Comparison of ENCODE assay signal across 24 cellular contexts in the genomic region with DNA sequence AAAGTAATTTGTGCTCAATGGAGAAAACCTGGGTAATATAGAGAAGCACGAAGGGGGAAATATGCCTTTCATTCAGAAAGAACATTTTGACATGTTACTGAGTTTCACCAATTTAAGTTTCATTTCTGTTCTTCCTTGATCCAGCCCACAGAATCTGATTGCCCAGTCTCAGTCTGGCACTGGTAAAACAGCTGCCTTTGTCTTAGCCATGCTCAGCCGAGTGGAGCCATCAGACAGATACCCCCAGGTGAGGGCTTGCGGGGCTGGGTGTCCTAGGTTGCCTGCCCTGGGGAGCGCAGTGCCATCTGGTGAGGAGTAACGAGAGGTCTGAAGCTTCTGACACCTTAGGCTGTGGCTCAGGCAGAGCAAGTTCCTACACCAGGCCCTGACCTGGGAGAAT. TPM values are rescaled to one million over a fixed set of nuclear protein-coding genes. Genes with fewer than 3 reads are reported as not detected.
A peak's percentile ranks its signal among the peaks of the same experiment; 100 is the strongest.
DNase-seq lines count a peak whose midpoint lies in the region; ATAC-seq, FAIRE-seq and TF ChIP-seq lines count a peak whose summit lies in the region.
"Had no signal": no experiment of that assay in that cellular context is flagged by ENCODE, and none has a peak within 500 bp of the region (broad histone marks: within the 10 kb centered on the region; RNA-seq: fewer than 3 reads in every experiment).

No MANE protein-coding gene starts in this region.

- no peak for TF ChIP-seq POLR2A in K562 (conservative IDR thresholded peaks at IDR 0.05)

- peaks cover 2% of the 10 kb centered on the region for H3K4me1 Mint-ChIP-seq in activated T-cell treated with anti-CD3 and anti-CD28 coated beads, Interleukin-2, amount 50 U/mL, for 24 hours (ENCODE audit: low read depth)
- H3K4me1 Mint-ChIP-seq in activated CD8-positive, alpha-beta T cell treated with anti-CD3 and anti-CD28 coated beads for 36 hours (ENCODE audit: low read depth) = no peaks in the 10 kb centered on the region
- H3K4me1 Mint-ChIP-seq: H9, IgD-negative memory B cell had no signal

- no peak for TF ChIP-seq RAD21 in K562 (CRISPR knock-in tag; conservative IDR thresholded peaks at IDR 0.05 in 1 of 2, IDR thresholded peaks at IDR 0.05 in 1 of 2)

- BruUV-seq in K562 (replicated peaks; lab: Mats Ljungman, UMichigan) = no TSS peak

- FAIRE-seq in K562 (lab: Jason Lieb, UNC) = no peak

- in situ Hi-C loops in K562 (cut with MboI) = no loop called here

- no peak for DNase-seq in activated T-cell treated with anti-CD3 and anti-CD28 coated beads, Interleukin-2, amount 50 U/mL, for 24 hours
- DNase-seq in activated T-cell treated with anti-CD3 and anti-CD28 coated beads, Interleukin-2, amount 50 U/mL, for 48 hours = no peak
- no peak for DNase-seq in K562 (ENCODE audit: extremely low read depth in 1 of 4, low spot score in 3 of 4)
- DNase-seq in activated CD8-positive, alpha-beta T cell treated with anti-CD3 and anti-CD28 coated beads for 36 hours = no peak
- no peak for DNase-seq in Ammon's horn (ENCODE audit: low spot score)
- DNase-seq: CD4-positive, alpha-beta memory T cell; DMS53; EL; H9; Kasumi-1; MG63; NCI-H1048; NCI-H1436 treated with DMSO at 0.1 percent for 48 hours; NCI-H2029; NCI-H446 treated with DMSO at 0.1 percent for 48 hours; NCI-H69; OCI-M1; SHP77 treated with DMSO at 0.1 percent for 48 hours had no signal

- no peak overlapping the region for H3K4me3 Mint-ChIP-seq in activated T-cell treated with anti-CD3 and anti-CD28 coated beads, Interleukin-2, amount 50 U/mL, for 24 hours
- H3K4me3 Mint-ChIP-seq in activated CD8-positive, alpha-beta T cell treated with anti-CD3 and anti-CD28 coated beads for 36 hours = no peak overlapping the region
- H3K4me3 Mint-ChIP-seq: CD4-positive, alpha-beta memory T cell; H9; IgD-negative memory B cell had no signal

- peaks cover 96% of the 10 kb centered on the region for H3K36me3 Mint-ChIP-seq in activated T-cell treated with anti-CD3 and anti-CD28 coated beads, Interleukin-2, amount 50 U/mL, for 24 hours (ENCODE audit: low read depth)
- peaks cover 32% of the 10 kb centered on the region for H3K36me3 Mint-ChIP-seq in activated CD8-positive, alpha-beta T cell treated with anti-CD3 and anti-CD28 coated beads for 36 hours (ENCODE audit: low read depth)
- H3K36me3 Mint-ChIP-seq: IgD-negative memory B cell had no signal

- peak overlapping the region; percentile 57 for H3K27ac Mint-ChIP-seq in activated T-cell treated with anti-CD3 and anti-CD28 coated beads, Interleukin-2, amount 50 U/mL, for 24 hours
- H3K27ac Mint-ChIP-seq in activated CD8-positive, alpha-beta T cell treated with anti-CD3 and anti-CD28 coated beads for 36 hours = no peak overlapping the region
- H3K27ac Mint-ChIP-seq: H9, IgD-negative memory B cell had no signal

- H3K4me1 ChIP-seq in OCI-LY3 (ENCODE audit: low read length) (peaks cover 13% of the 10 kb centered on the region), K562 (replicated peaks in 1 of 2; ENCODE audit: control insufficient read depth in 2 of 2, insufficient read depth in 2 of 2, low read length in 2 of 2) (no peaks in the 10 kb centered on the region)
- H3K4me1 ChIP-seq: BLaER1 had no signal

- CTCF ChIA-PET in K562 (lab: Yijun Ruan, JAX; ENCODE audit: low intra/inter-chr PET ratio) = no interaction called here
- CTCF ChIA-PET in activated CD8-positive, alpha-beta T cell treated with anti-CD3 and anti-CD28 coated beads for 36 hours (lab: Charles Lee) = interaction anchor here (1.9 kb wide), 1 partner anchor 16 kb away, joined by 5 read pairs; no protein-coding TSS in a partner anchor

- H3K9me1 ChIP-seq in K562 (ENCODE audit: control insufficient read depth, insufficient read depth, low read length) = no peaks in the 10 kb centered on the region

- 97% methylated on average over 5 of the region's 5 CpGs for WGBS in K562 (ENCODE audit: insufficient coverage, low coverage, missing lambda C conversion rate)

- TF ChIP-seq EP300 in K562 (IDR thresholded peaks at IDR 0.05; ENCODE audit: low read length) = no peak

- TF ChIP-seq CTCF in GM12873 (IDR thresholded peaks at IDR 0.05; ENCODE audit: insufficient read depth, low read depth, low read length, missing control alignments) = peak; percentile 2
- 0 out of 2 replicates have a peak, but pooled peaks have one; percentile 13 for TF ChIP-seq CTCF in OCI-LY3 (IDR thresholded peaks at IDR 0.05; ENCODE audit: low read depth, low read length)
- no peak for TF ChIP-seq CTCF in K562 (IDR thresholded peaks at IDR 0.05 in 2 of 3, conservative IDR thresholded peaks at IDR 0.05 in 1 of 3; ENCODE audit: insufficient read depth in 2 of 3, low read depth in 1 of 3, low read length in 3 of 3)
- no peak for TF ChIP-seq CTCF in activated CD8-positive, alpha-beta T cell treated with anti-CD3 and anti-CD28 coated beads for 36 hours (IDR thresholded peaks at IDR 0.05)

- H3K36me3 ChIP-seq in OCI-LY3 (replicated peaks; ENCODE audit: low read depth, low read length) (peaks cover 27% of the 10 kb centered on the region), K562 (ENCODE audit: control insufficient read depth, insufficient read depth, low read length) (peaks cover 81% of the 10 kb centered on the region)

- POLR2A ChIA-PET in K562 (lab: Yijun Ruan, JAX) = no interaction called here
- POLR2A ChIA-PET in activated CD8-positive, alpha-beta T cell treated with anti-CD3 and anti-CD28 coated beads for 36 hours (lab: Charles Lee) = interaction anchor here (0.5 to 1.8 kb wide), 3 partner anchors 11 to 128 kb away, joined by 3 to 4 read pairs (median 3); no protein-coding TSS in a partner anchor

- H4K20me1 ChIP-seq in OCI-LY3 (ENCODE audit: insufficient read depth, low read length) = no peaks in the 10 kb centered on the region
- no peaks in the 10 kb centered on the region for H4K20me1 ChIP-seq in K562 (replicated peaks; ENCODE audit: control insufficient read depth, insufficient read depth, low read length)

- H3K79me2 ChIP-seq in OCI-LY3 (ENCODE audit: low read length) (no peaks in the 10 kb centered on the region), K562 (ENCODE audit: control insufficient read depth, insufficient read depth, low read length) (no peaks in the 10 kb centered on the region)

- no peak overlapping the region for H2AFZ ChIP-seq in OCI-LY3 (ENCODE audit: low read depth, low read length)
- no peak overlapping the region for H2AFZ ChIP-seq in K562 (ENCODE audit: low read depth, low read length)

- H3K9ac ChIP-seq in OCI-LY3 (ENCODE audit: low read length) (no peak overlapping the region), K562 (ENCODE audit: insufficient read depth in 1 of 2, low read depth in 2 of 2, low read length in 2 of 2) (no peak overlapping the region)
- H3K9ac ChIP-seq: BLaER1 had no signal

- intact Hi-C loops in K562 (cut with micrococcal nuclease) = no loop called here
- intact Hi-C loops in activated CD8-positive, alpha-beta T cell treated with anti-CD3 and anti-CD28 coated beads for 36 hours (cut with micrococcal nuclease) = no loop called here

- H3K27me3 ChIP-seq in OCI-LY3 (ENCODE audit: low read depth, low read length) (no peaks in the 10 kb centered on the region), K562 (ENCODE audit: control insufficient read depth in 2 of 2, insufficient read depth in 2 of 2, low read length in 2 of 2) (no peaks in the 10 kb centered on the region)
- H3K27me3 ChIP-seq: BLaER1, MG63 had no signal

- H3K4me2 ChIP-seq in OCI-LY3 (ENCODE audit: low read length) (peak overlapping the region; percentile 52), K562 (ENCODE audit: insufficient read depth, low read length) (no peak overlapping the region)
- H3K4me2 ChIP-seq: BLaER1 had no signal

- no peaks in the 10 kb centered on the region for H3K9me3 ChIP-seq in OCI-LY3 (ENCODE audit: insufficient read depth, low read length)
- no peaks in the 10 kb centered on the region for H3K9me3 ChIP-seq in K562 (replicated peaks; ENCODE audit: control insufficient read depth, insufficient read depth, low read depth, low read length)
- H3K9me3 ChIP-seq: BLaER1, MG63 had no signal

- H3K27me3 Mint-ChIP-seq in activated T-cell treated with anti-CD3 and anti-CD28 coated beads, Interleukin-2, amount 50 U/mL, for 24 hours = no peaks in the 10 kb centered on the region
- H3K27me3 Mint-ChIP-seq in activated CD8-positive, alpha-beta T cell treated with anti-CD3 and anti-CD28 coated beads for 36 hours = no peaks in the 10 kb centered on the region
- H3K27me3 Mint-ChIP-seq: CD4-positive, alpha-beta memory T cell; IgD-negative memory B cell had no signal

- ATAC-seq in K562 (no peak; the same call in 2 of the 3 replicates), HG03095 (IDR thresholded peaks at IDR 0.05; ENCODE audit: unreplicated experiment) (no peak)
- ATAC-seq in activated CD8-positive, alpha-beta T cell treated with anti-CD3 and anti-CD28 coated beads for 36 hours = no peak

- H3K9me3 Mint-ChIP-seq in activated T-cell treated with anti-CD3 and anti-CD28 coated beads, Interleukin-2, amount 50 U/mL, for 24 hours = no peaks in the 10 kb centered on the region
- no peaks in the 10 kb centered on the region for H3K9me3 Mint-ChIP-seq in activated CD8-positive, alpha-beta T cell treated with anti-CD3 and anti-CD28 coated beads for 36 hours
- H3K9me3 Mint-ChIP-seq: CD4-positive, alpha-beta memory T cell; H9; IgD-negative memory B cell had no signal

- H3K27ac ChIP-seq in OCI-LY3 (ENCODE audit: low read length) (peak overlapping the region; percentile 69), K562 (ENCODE audit: extremely low read depth, low read depth, low read length) (no peak overlapping the region)
- H3K27ac ChIP-seq: BLaER1, HL-60 had no signal

- H3K4me3 ChIP-seq in OCI-LY3 (ENCODE audit: low read length) (0 out of 2 replicates have a peak overlapping the region, but pooled peaks have one; percentile 19), K562 (no peak overlapping the region)
- H3K4me3 ChIP-seq: BLaER1, MG63 had no signal

RNA-seq across cellular contexts. Expression of a gene that starts 17.7 kb away (rescaled TPM):
- 122 and 174 TPM in 2 replicates for total RNA-seq in K562 (2011; cell fraction: chromatin; rRNA removed; ENCODE audit: low replicate concordance)
- total RNA-seq in K562 (2011; cell fraction: nucleolus; rRNA removed) = 95.5 and 98.1 TPM in 2 replicates
- total RNA-seq in K562 (2011; cell fraction: nucleoplasm; rRNA removed) = 92.9 and 93.8 TPM in 2 replicates
- total RNA-seq in K562 (2014; rRNA removed) (65.6 and 77.8 TPM in 2 replicates), K562 (2014; rRNA removed; fragmentation: Illumina TruSeq; extraction: Trizol) (59.9 and 60.2 TPM in 2 replicates), K562 (2015; rRNA removed; fragmentation: Illumina TruSeq; extraction: Trizol) (65.4 and 68.5 TPM in 2 replicates), K562 (2021) (50.1 and 55.2 TPM in 2 replicates)
- polyA plus RNA-seq in K562 (2011; rRNA removed) (49.3 and 71.7 TPM in 2 replicates), K562 (2014; fragmentation: Illumina TruSeq; extraction: Trizol) (82.2 and 95.9 TPM in 2 replicates), K562 (2014; fragmentation: Nextera tagmentation; extraction: Ambion mirVana) (10 to 100 TPM; 27.3 to 57.9 TPM), K562 (2014; rRNA removed) (66.4 and 74.9 TPM in 2 replicates)
- polyA plus RNA-seq in K562 (2011; cell fraction: cytosol; rRNA removed) = 39.4 and 43.8 TPM in 2 replicates
- polyA plus RNA-seq in K562 (2011; cell fraction: nucleus; rRNA removed) = 25.8 and 28.7 TPM in 2 replicates
- 31.1 and 46.3 TPM in 2 replicates for polyA plus RNA-seq in K562 (2012)
- polyA minus RNA-seq in K562 (2011; rRNA and poly(A)+ RNA removed) = 57.5 and 74.1 TPM in 2 replicates
- 45.6 and 49.6 TPM in 2 replicates for polyA minus RNA-seq in K562 (2011; cell fraction: cytosol; rRNA and poly(A)+ RNA removed)
- polyA minus RNA-seq in K562 (2011; cell fraction: nucleus; rRNA and poly(A)+ RNA removed) = 29.6 and 42.8 TPM in 2 replicates
- 10 to 100 TPM; 45.5 to 47.2 TPM for total RNA-seq in activated CD8-positive, alpha-beta T cell treated with anti-CD3 and anti-CD28 coated beads for 36 hours

Comparison
In these comparisons a context has a peak if more than half of its experiments do, and no peak if none do; other contexts are left out.
1. CTCF ChIP-seq: peak in GM12873 (single experiment) and OCI-LY3 (single experiment); none in K562 (0 of 3) and activated CD8-positive, alpha-beta T cell treated with anti-CD3 and anti-CD28 coated beads for 36 hours (single experiment).